ENCODE assay signal across 8 cellular contexts in the genomic region with DNA sequence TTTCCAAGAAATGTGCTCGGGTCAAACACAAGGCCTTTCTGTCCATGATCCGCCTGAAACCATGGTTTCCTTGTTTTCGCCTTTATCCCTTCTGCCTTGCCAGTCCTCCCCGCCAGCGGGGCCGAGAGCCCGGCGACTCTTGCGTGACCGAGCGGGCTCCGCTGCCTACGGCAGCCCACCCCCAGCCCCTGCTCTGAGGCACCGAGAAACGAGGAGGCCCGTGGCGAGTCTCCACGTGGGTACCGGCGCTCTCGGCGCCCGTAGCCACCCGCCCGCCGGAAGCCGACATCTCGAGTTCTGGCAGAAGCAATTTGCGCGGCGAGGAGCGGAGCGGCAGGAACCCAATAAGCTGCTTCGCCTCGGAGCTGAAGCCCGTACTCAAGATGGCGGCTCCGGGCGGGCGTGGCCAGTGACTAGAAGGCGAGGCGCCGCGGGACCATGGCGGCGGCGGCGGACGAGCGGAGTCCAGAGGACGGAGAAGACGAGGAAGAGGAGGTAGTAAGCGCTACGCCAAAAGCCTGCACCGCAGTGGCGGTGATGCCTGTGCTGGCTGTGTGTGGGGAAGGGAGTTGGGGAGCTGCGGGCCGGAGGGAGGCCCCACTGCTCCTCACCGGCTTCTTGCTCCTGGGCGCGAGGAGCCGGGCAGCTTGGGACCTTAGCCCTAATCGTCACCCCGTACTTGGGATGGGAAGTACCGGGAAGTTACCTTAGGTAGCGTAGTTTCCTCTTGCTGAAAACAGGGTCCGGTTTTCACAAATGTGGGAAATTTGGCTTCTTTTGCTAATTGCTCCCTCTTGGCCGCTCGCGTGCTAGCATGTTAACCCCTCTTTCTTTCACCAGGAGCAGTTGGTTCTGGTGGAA. TPM values are rescaled to one million over a fixed set of nuclear protein-coding genes. Genes with fewer than 3 reads are reported as not detected.
DNase-seq lines count a peak whose midpoint lies in the region; ATAC-seq and TF ChIP-seq lines count a peak whose summit lies in the region.

A gene with protein sequence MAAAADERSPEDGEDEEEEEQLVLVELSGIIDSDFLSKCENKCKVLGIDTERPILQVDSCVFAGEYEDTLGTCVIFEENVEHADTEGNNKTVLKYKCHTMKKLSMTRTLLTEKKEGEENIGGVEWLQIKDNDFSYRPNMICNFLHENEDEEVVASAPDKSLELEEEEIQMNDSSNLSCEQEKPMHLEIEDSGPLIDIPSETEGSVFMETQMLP (plus strand): TSS at position 375 of the 861 bp plus-strand sequence. CDS start 64 bp downstream, at position 439.

- H3K27ac ChIP-seq in SU-DHL-6 (ENCODE audit: low read depth, low read length) (peak within 1 kb of the TSS; percentile 66), osteoblast (ENCODE audit: low read depth, low read length) (peak within 1 kb of the TSS; percentile 89), testis (peak within 1 kb of the TSS; percentile 94 to 95)

- intact Hi-C loops in testis (cut with DNase I; ENCODE audit: low total_unique reads): no loop called here

- no peaks in the 10 kb centered on the region for H3K9me3 Mint-ChIP-seq in activated naive CD8-positive, alpha-beta T cell treated with anti-CD3 and anti-CD28 coated beads, Interleukin-2, amount 10 ng/mL, durations not matched to agents 7 days and 5 days
- H3K9me3 Mint-ChIP-seq in glutamatergic neuron (ENCODE audit: unreplicated experiment): no peaks in the 10 kb centered on the region

- H3K36me3 Mint-ChIP-seq in activated naive CD8-positive, alpha-beta T cell treated with anti-CD3 and anti-CD28 coated beads, Interleukin-2, amount 10 ng/mL, durations not matched to agents 7 days and 5 days: peaks cover 13% of the 10 kb centered on the region
- H3K36me3 Mint-ChIP-seq in glutamatergic neuron (ENCODE audit: unreplicated experiment): no peaks in the 10 kb centered on the region

- H3K4me3 Mint-ChIP-seq in activated naive CD8-positive, alpha-beta T cell treated with anti-CD3 and anti-CD28 coated beads, Interleukin-2, amount 10 ng/mL, durations not matched to agents 7 days and 5 days: peak within 1 kb of the TSS; percentile 96
- H3K4me3 Mint-ChIP-seq in glutamatergic neuron (ENCODE audit: unreplicated experiment): peak within 1 kb of the TSS; percentile 94

- no peak for TF ChIP-seq POLR2A in testis (IDR thresholded peaks at IDR 0.05)

- H3K4me3 ChIP-seq in GM12864 (ENCODE audit: low read depth, low read length) (peak within 1 kb of the TSS; percentile 68), SU-DHL-6 (ENCODE audit: insufficient read depth, low read length, poor library complexity, severe bottlenecking) (peak within 1 kb of the TSS; percentile 82), osteoblast (ENCODE audit: insufficient read depth, low read length) (peak within 1 kb of the TSS; percentile 100), testis (peak within 1 kb of the TSS; percentile 86 to 92)

- peak within 1 kb of the TSS; percentile 91 for H3K9ac ChIP-seq in SU-DHL-6 (ENCODE audit: low read length)

- H2AFZ ChIP-seq in SU-DHL-6 (ENCODE audit: low read depth, low read length, severe bottlenecking) (peak within 1 kb of the TSS; percentile 97), osteoblast (ENCODE audit: low read length) (peak within 1 kb of the TSS; percentile 99)

- H3K4me2 ChIP-seq in SU-DHL-6 (ENCODE audit: low read depth, low read length, poor library complexity, severe bottlenecking) (peak within 1 kb of the TSS; percentile 92), osteoblast (ENCODE audit: insufficient read depth, low read length) (peak within 1 kb of the TSS; percentile 89)

- H3K9me2 ChIP-seq in SU-DHL-6 (replicated peaks; ENCODE audit: insufficient read depth, low read length): no peaks in the 10 kb centered on the region

- peak; percentile 82 for DNase-seq in GM12864 (ENCODE audit: low read depth)
- DNase-seq in NCI-H1105 treated with DMSO at 0.1 percent for 48 hours (lab: John Stamatoyannopoulos, UW): peak; percentile 96
- DNase-seq in activated naive CD8-positive, alpha-beta T cell treated with anti-CD3 and anti-CD28 coated beads, Interleukin-2, amount 10 ng/mL, durations not matched to agents 7 days and 5 days: peak; percentile 93
- peak; percentile 91 for DNase-seq in glutamatergic neuron
- peak; percentile 95 for DNase-seq in osteoblast (ENCODE audit: insufficient read length, low spot score, missing footprints)
- peak; percentile 97 for DNase-seq in testis

- peaks cover 10% of the 10 kb centered on the region for H3K4me1 Mint-ChIP-seq in activated naive CD8-positive, alpha-beta T cell treated with anti-CD3 and anti-CD28 coated beads, Interleukin-2, amount 10 ng/mL, durations not matched to agents 7 days and 5 days
- H3K4me1 Mint-ChIP-seq in glutamatergic neuron (ENCODE audit: low read depth, unreplicated experiment): no peaks in the 10 kb centered on the region

- POLR2A ChIA-PET in activated naive CD8-positive, alpha-beta T cell treated with anti-CD3 and anti-CD28 coated beads, Interleukin-2, amount 10 ng/mL, durations not matched to agents 7 days and 5 days (lab: Charles Lee): interaction anchor here (0.6 to 6.4 kb wide), 21 partner anchors 9 to 699 kb away, joined by 3 to 71 read pairs (median 4); a partner anchor contains a TSS

- H3K27ac Mint-ChIP-seq in activated naive CD8-positive, alpha-beta T cell treated with anti-CD3 and anti-CD28 coated beads, Interleukin-2, amount 10 ng/mL, durations not matched to agents 7 days and 5 days: peak within 1 kb of the TSS; percentile 98
- H3K27ac Mint-ChIP-seq in glutamatergic neuron (ENCODE audit: unreplicated experiment): peak within 1 kb of the TSS; percentile 97

- H3K27me3 Mint-ChIP-seq in activated naive CD8-positive, alpha-beta T cell treated with anti-CD3 and anti-CD28 coated beads, Interleukin-2, amount 10 ng/mL, durations not matched to agents 7 days and 5 days: peaks cover 4% of the 10 kb centered on the region
- peaks cover 2% of the 10 kb centered on the region for H3K27me3 Mint-ChIP-seq in glutamatergic neuron (ENCODE audit: unreplicated experiment)

- H3K9me3 ChIP-seq in SU-DHL-6 (ENCODE audit: insufficient read depth, low read length) (no peaks in the 10 kb centered on the region), osteoblast (ENCODE audit: low read depth, low read length) (no peaks in the 10 kb centered on the region), testis (no peaks in the 10 kb centered on the region)

- H3K27me3 ChIP-seq in SU-DHL-6 (ENCODE audit: low read length): no peaks in the 10 kb centered on the region
- no peaks in the 10 kb centered on the region for H3K27me3 ChIP-seq in osteoblast (ENCODE audit: insufficient read depth, low read length)
- no peaks in the 10 kb centered on the region for H3K27me3 ChIP-seq in testis

- peaks cover 5% of the 10 kb centered on the region; the same call in 1 of the 2 replicates for H3K36me3 ChIP-seq in SU-DHL-6 (ENCODE audit: low read length)
- peaks cover 25% of the 10 kb centered on the region for H3K36me3 ChIP-seq in osteoblast (ENCODE audit: insufficient read depth, low read length)
- H3K36me3 ChIP-seq in testis (ENCODE audit: low read depth, missing control alignments): no peaks in the 10 kb centered on the region

- peaks cover 6% of the 10 kb centered on the region; the same call in 1 of the 2 replicates for H3K79me2 ChIP-seq in SU-DHL-6 (ENCODE audit: insufficient read depth, low read length)
- peaks cover 13% of the 10 kb centered on the region for H3K79me2 ChIP-seq in osteoblast (ENCODE audit: insufficient read depth, low read length)

- 1% methylated on average over 56 to 70 of the region's 70 CpGs for WGBS in testis, 2 donors

- H4K20me1 ChIP-seq in SU-DHL-6 (ENCODE audit: low read depth, low read length) (no peaks in the 10 kb centered on the region), osteoblast (ENCODE audit: insufficient read depth, low read length) (no peaks in the 10 kb centered on the region)

- ATAC-seq in HG02642 (IDR thresholded peaks at IDR 0.05; ENCODE audit: poor library complexity, unreplicated experiment): peak; percentile 98
- peak; percentile 99 for ATAC-seq in activated naive CD8-positive, alpha-beta T cell treated with anti-CD3 and anti-CD28 coated beads, Interleukin-2, amount 10 ng/mL, durations not matched to agents 7 days and 5 days (ENCODE audit: low read depth)

- H3K4me1 ChIP-seq in osteoblast (ENCODE audit: insufficient read depth, low read length) (peaks cover 3% of the 10 kb centered on the region), testis (peaks cover 3% of the 10 kb centered on the region)

- H3F3A ChIP-seq in SU-DHL-6 (ENCODE audit: insufficient read depth): peaks cover 5% of the 10 kb centered on the region; the same call in 1 of the 2 replicates

- TF ChIP-seq CTCF in GM12864 (IDR thresholded peaks at IDR 0.05; ENCODE audit: low read depth, low read length, missing control alignments) (no peak), SU-DHL-6 (IDR thresholded peaks at IDR 0.05; ENCODE audit: insufficient read depth, low read length, poor library complexity, severe bottlenecking) (no peak), glutamatergic neuron (IDR thresholded peaks at IDR 0.05; ENCODE audit: partially characterized antibody, unreplicated experiment) (no peak), osteoblast (IDR thresholded peaks at IDR 0.05; ENCODE audit: extremely low read depth, low read depth, low read length) (no peak), testis (IDR thresholded peaks at IDR 0.05) (no peak)

RNA-seq across cellular contexts. Expression of the gene that starts here (rescaled TPM):
- total RNA-seq in activated naive CD8-positive, alpha-beta T cell treated with anti-CD3 and anti-CD28 coated beads, Interleukin-2, amount 10 ng/mL, durations not matched to agents 7 days and 5 days: 10 to 100 TPM; 60.9 to 65.4 TPM
- total RNA-seq in glutamatergic neuron (ENCODE audit: unreplicated experiment) (56.1 TPM), osteoblast (32.4 and 35.1 TPM in 2 replicates), testis (10 to 100 TPM; 76.4 to 84.0 TPM)
- polyA plus RNA-seq in testis (ENCODE audit: insufficient read depth, low read depth, low replicate concordance): 103 TPM

Comparison
In these comparisons a context has a peak if more than half of its experiments do, and no peak if none do; other contexts are left out.
1. Peak in every context shown above with its lines: DNase-seq, ATAC-seq, H3K4me3 ChIP-seq and H3K27ac ChIP-seq.